In genomic region chr7:68752485-68752884, GRCh38 we compare ENCODE assay signal across 23 cellular contexts.
DNase-seq lines count a peak whose midpoint lies in the region; ATAC-seq and TF ChIP-seq lines count a peak whose summit lies in the region.
"Had no signal": no experiment of that assay in that cellular context is flagged by ENCODE, and none has a peak within 500 bp of the region (broad histone marks: within the 10 kb centered on the region; RNA-seq: fewer than 3 reads in every experiment).

No MANE protein-coding gene starts in this region.

- H3K27ac Mint-ChIP-seq in nephron progenitor cell: no peak overlapping the region
- H3K27ac Mint-ChIP-seq: IgD-negative memory B cell had no signal

- DNase-seq in Right ventricle myocardium inferior (ENCODE audit: missing footprints) (no peak), cardiac septum (ENCODE audit: low spot score) (no peak), fibroblast of the aortic adventitia (ENCODE audit: low read depth) (peak; percentile 8), nephron progenitor cell (peak; percentile 11), aorta (no peak), T-helper 9 cell (no peak), NCI-H187 (lab: John Stamatoyannopoulos, UW) (no peak), mucosa of descending colon (no peak)
- DNase-seq: CD4-positive, CD25-positive, alpha-beta regulatory T cell; MM.1S; NCI-H2029 treated with DMSO at 0.1 percent for 48 hours; NCI-H446 treated with DMSO at 0.1 percent for 48 hours; NCI-H526; NCI-H82; NK-92 treated with Interleukin-12 subunit alpha and Interleukin-12 subunit beta, amount 100 ng/mL, for 24 hours; PC-9; SHP77 had no signal

- H3K4me1 Mint-ChIP-seq in nephron progenitor cell: peaks cover 20% of the 10 kb centered on the region
- H3K4me1 Mint-ChIP-seq: CD4-positive, CD25-positive, alpha-beta regulatory T cell; IgD-negative memory B cell had no signal

- intact Hi-C loops in Right ventricle myocardium inferior (cut with DNase I) (no loop called here), cardiac septum (cut with DNase I) (no loop called here), aorta (cut with DNase I) (no loop called here), mucosa of descending colon (cut with DNase I, micrococcal nuclease) (no loop called here)

- no peak overlapping the region for H3K27ac ChIP-seq in aorta (ENCODE audit: low read depth in 1 of 2, low read length in 2 of 2)
- H3K27ac ChIP-seq: 22Rv1, BLaER1, HL-60, KMS-11, PC-9 had no signal

- H3K4me3 Mint-ChIP-seq in nephron progenitor cell: no peak overlapping the region
- H3K4me3 Mint-ChIP-seq: CD4-positive, CD25-positive, alpha-beta regulatory T cell; IgD-negative memory B cell had no signal

- TF ChIP-seq CTCF in fibroblast of the aortic adventitia (IDR thresholded peaks at IDR 0.05; ENCODE audit: insufficient read depth, low read length) (no peak), nephron progenitor cell (IDR thresholded peaks at IDR 0.05) (no peak), mucosa of descending colon (IDR thresholded peaks at IDR 0.05) (no peak)

- H3K9me3 Mint-ChIP-seq in nephron progenitor cell: no peaks in the 10 kb centered on the region

- no peaks in the 10 kb centered on the region for H3K27me3 ChIP-seq in aorta (ENCODE audit: control insufficient read depth in 1 of 2, insufficient read depth in 2 of 2, low read length in 1 of 2)
- H3K27me3 ChIP-seq: BLaER1 had no signal

- H3K36me3 Mint-ChIP-seq in nephron progenitor cell (ENCODE audit: low read depth): no peaks in the 10 kb centered on the region
- H3K36me3 Mint-ChIP-seq: IgD-negative memory B cell had no signal

- ATAC-seq in Right ventricle myocardium inferior: peak; percentile 83
- peak; percentile 59 for ATAC-seq in aorta (ENCODE audit: low FRiP score)
- no peak for ATAC-seq in mucosa of descending colon
- ATAC-seq: HCT116 had no signal

- H3K27me3 Mint-ChIP-seq in nephron progenitor cell (ENCODE audit: low read depth, poor library complexity): peaks cover 3% of the 10 kb centered on the region
- H3K27me3 Mint-ChIP-seq: CD4-positive, CD25-positive, alpha-beta regulatory T cell; IgD-negative memory B cell had no signal

- H3K4me3 ChIP-seq in fibroblast of the aortic adventitia (ENCODE audit: low read depth, low read length): no peak overlapping the region
- H3K4me3 ChIP-seq in aorta (ENCODE audit: low read length in 2 of 2): no peak overlapping the region
- H3K4me3 ChIP-seq in mucosa of descending colon: no peak overlapping the region
- H3K4me3 ChIP-seq: BLaER1, PC-9 had no signal

- WGBS in aorta, 2 donors: 45 to 50% methylated on average over 3 of the region's 3 CpGs

- H3K9me3 ChIP-seq in aorta (ENCODE audit: control insufficient read depth, low read length) (no peaks in the 10 kb centered on the region), mucosa of descending colon (peaks cover 25% of the 10 kb centered on the region)
- H3K9me3 ChIP-seq: BLaER1 had no signal

- H3K36me3 ChIP-seq in aorta (ENCODE audit: control insufficient read depth in 1 of 2, insufficient read depth in 2 of 2, low read length in 1 of 2): no peaks in the 10 kb centered on the region
- no peaks in the 10 kb centered on the region for H3K36me3 ChIP-seq in mucosa of descending colon (ENCODE audit: low read depth)
- H3K36me3 ChIP-seq: BLaER1 had no signal

- no peaks in the 10 kb centered on the region for H3K4me1 ChIP-seq in aorta (ENCODE audit: control insufficient read depth in 1 of 2, insufficient read depth in 2 of 2, low read length in 2 of 2)
- no peaks in the 10 kb centered on the region for H3K4me1 ChIP-seq in mucosa of descending colon (ENCODE audit: low read depth)
- H3K4me1 ChIP-seq: BLaER1 had no signal

Comparison
In these comparisons a context has a peak if more than half of its experiments do, and no peak if none do; other contexts are left out.
1. DNase-seq: peak in fibroblast of the aortic adventitia (single experiment) and nephron progenitor cell (single experiment); none in Right ventricle myocardium inferior (single experiment), cardiac septum (single experiment), aorta (0 of 2), T-helper 9 cell (single experiment), NCI-H187 (0 of 2) and mucosa of descending colon (0 of 3).